Comparison of ENCODE assay signal across 1 cellular context in the genomic region with DNA sequence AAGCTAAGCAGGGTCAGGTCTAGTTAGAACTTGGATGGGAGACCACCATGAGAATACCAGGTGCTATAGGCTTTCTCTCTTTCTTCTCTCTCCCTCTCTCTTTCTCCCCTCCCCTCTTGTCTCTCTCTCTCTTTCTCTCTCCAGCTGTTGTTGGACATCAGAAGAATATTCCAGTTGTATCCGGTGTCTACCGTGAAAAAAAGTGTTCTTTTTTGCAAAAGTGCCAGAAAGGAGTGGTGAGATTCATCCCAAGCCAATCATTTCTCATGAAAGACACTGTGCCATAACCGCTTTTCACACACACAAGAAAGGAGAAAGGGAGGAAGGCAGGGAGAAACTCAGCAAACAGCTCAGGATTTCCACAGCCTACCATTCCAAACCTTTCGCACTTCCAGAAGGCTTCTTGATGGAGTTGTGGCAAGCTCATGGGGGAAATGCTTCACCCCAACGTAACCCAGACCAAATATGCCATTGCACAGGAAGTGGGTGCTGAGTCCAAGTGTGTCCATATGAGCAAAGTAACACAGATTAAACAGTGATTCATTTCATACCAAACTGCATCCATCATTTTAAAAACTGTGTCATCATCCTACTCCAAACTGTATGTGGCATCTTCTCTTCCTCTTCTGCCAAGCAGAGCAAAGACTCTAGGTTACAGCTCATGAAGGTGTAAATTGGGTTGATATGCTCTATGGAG.
TF ChIP-seq lines count a peak whose summit lies in the region.

No MANE protein-coding gene starts in this region.

TF ChIP-seq in HCT116, 20 proteins besides CTCF, POLR2A, EP300 and RAD21 (continued from another document):
- TF ChIP-seq SP1 (IDR thresholded peaks at IDR 0.05; ENCODE audit: low read depth) = peak; percentile 86
- TF ChIP-seq POLR2AphosphoS5 (IDR thresholded peaks at IDR 0.05; ENCODE audit: low read depth, low read length) = peak; percentile 43; the same call in 1 of the 2 replicates
- no peak for TF ChIP-seq TCF7L2 (IDR thresholded peaks at IDR 0.05; ENCODE audit: borderline replicate concordance, extremely low read depth, insufficient read depth, insufficient read length)
- no peak for TF ChIP-seq EGR1 (IDR thresholded peaks at IDR 0.05; ENCODE audit: low read depth)
- TF ChIP-seq MAX (IDR thresholded peaks at IDR 0.05) = 0 out of 2 replicates have a peak, but pooled peaks have one; percentile 22
- peak; percentile 85 for TF ChIP-seq FOSL1 (IDR thresholded peaks at IDR 0.05; ENCODE audit: low read depth)
